Comparison of ENCODE assay signal across 9 cellular contexts in genomic region chr16:70695351-70696070, GRCh38. TPM values are rescaled to one million over a fixed set of nuclear protein-coding genes. Genes with fewer than 3 reads are reported as not detected.
DNase-seq lines count a peak whose midpoint lies in the region; ATAC-seq and TF ChIP-seq lines count a peak whose summit lies in the region.
"Had no signal": no experiment of that assay in that cellular context is flagged by ENCODE, and none has a peak within 500 bp of the region (broad histone marks: within the 10 kb centered on the region; RNA-seq: fewer than 3 reads in every experiment).

No MANE protein-coding gene starts in this region.

- H3K9me3 Mint-ChIP-seq in activated CD8-positive, alpha-beta memory T cell treated with anti-CD3 and anti-CD28 coated beads, Interleukin-2, amount 10 ng/mL, durations not matched to agents 7 days and 5 days (ENCODE audit: low read depth) = no peaks in the 10 kb centered on the region

- H3K9me3 ChIP-seq in T-helper 17 cell (ENCODE audit: control insufficient read depth, low read length, poor library complexity, severe bottlenecking) (no peaks in the 10 kb centered on the region), iPS-15b (ENCODE audit: control insufficient read depth, insufficient read depth, low read length) (no peaks in the 10 kb centered on the region), transverse colon (no peaks in the 10 kb centered on the region)

- H3K27me3 ChIP-seq in iPS-15b (ENCODE audit: control insufficient read depth, insufficient read depth, low read length) (no peaks in the 10 kb centered on the region), transverse colon (no peaks in the 10 kb centered on the region)

- no peak overlapping the region for H3K4me3 Mint-ChIP-seq in activated CD8-positive, alpha-beta memory T cell treated with anti-CD3 and anti-CD28 coated beads, Interleukin-2, amount 10 ng/mL, durations not matched to agents 7 days and 5 days
- H3K4me3 Mint-ChIP-seq in T-helper 17 cell = peak overlapping the region; percentile 31

- H3K27ac ChIP-seq in transverse colon = peak overlapping the region; percentile 87 to 95 (median 91)

- H3K4me1 ChIP-seq in iPS-15b (ENCODE audit: control insufficient read depth, insufficient read depth, low read length) (peaks cover 8% of the 10 kb centered on the region), transverse colon (peaks cover 62 to 84% (median 74%) of the 10 kb centered on the region in 4 donors)

- intact Hi-C loops in transverse colon (cut with DNase I; ENCODE audit: low total_unique reads) = no loop called here

- peak overlapping the region; percentile 47 for H3K9ac ChIP-seq in iPS-15b (ENCODE audit: low read depth, low read length)

- WGBS in transverse colon (ENCODE audit: low coverage in 1 of 2), 2 donors = 54% methylated on average over 12 of the region's 12 CpGs; no CpG with 5 or more reads in 1 of the 2 donors

- no peak for TF ChIP-seq POLR2A in transverse colon (IDR thresholded peaks at IDR 0.05)

- H3K36me3 ChIP-seq in iPS-15b (ENCODE audit: control insufficient read depth, insufficient read depth, low read length) = peaks cover 24% of the 10 kb centered on the region
- no peaks in the 10 kb centered on the region for H3K36me3 ChIP-seq in transverse colon

- CTCF ChIA-PET in activated CD8-positive, alpha-beta memory T cell treated with anti-CD3 and anti-CD28 coated beads, Interleukin-2, amount 10 ng/mL, durations not matched to agents 7 days and 5 days (lab: Charles Lee) = interaction anchor here (1.1 to 2.7 kb wide), 6 partner anchors 13 to 76 kb away, joined by 3 to 23 read pairs (median 6); no protein-coding TSS in a partner anchor

- peak; percentile 71 for DNase-seq in activated CD8-positive, alpha-beta memory T cell treated with anti-CD3 and anti-CD28 coated beads, Interleukin-2, amount 10 ng/mL, durations not matched to agents 7 days and 5 days
- DNase-seq in activated CD8-positive, alpha-beta memory T cell treated with anti-CD3 and anti-CD28 coated beads for 24 hours = no peak
- DNase-seq in T-helper 17 cell (no peak), transverse colon (peak; percentile 47)

- peaks cover 28% of the 10 kb centered on the region for H3K4me1 Mint-ChIP-seq in activated CD8-positive, alpha-beta memory T cell treated with anti-CD3 and anti-CD28 coated beads, Interleukin-2, amount 10 ng/mL, durations not matched to agents 7 days and 5 days
- H3K4me1 Mint-ChIP-seq in T-helper 17 cell = peaks cover 7% of the 10 kb centered on the region

- TF ChIP-seq EP300 in transverse colon (IDR thresholded peaks at IDR 0.05; ENCODE audit: low read depth) = no peak

- H3K27ac Mint-ChIP-seq in activated CD8-positive, alpha-beta memory T cell treated with anti-CD3 and anti-CD28 coated beads, Interleukin-2, amount 10 ng/mL, durations not matched to agents 7 days and 5 days = peak overlapping the region; percentile 72
- H3K27ac Mint-ChIP-seq in T-helper 17 cell = peak overlapping the region; percentile 14

- ATAC-seq in activated CD8-positive, alpha-beta memory T cell treated with anti-CD3 and anti-CD28 coated beads, Interleukin-2, amount 10 ng/mL, durations not matched to agents 7 days and 5 days = peak; percentile 70
- no peak for ATAC-seq in T-helper 17 cell
- ATAC-seq in HG02763 (IDR thresholded peaks at IDR 0.05; ENCODE audit: unreplicated experiment) = no peak
- no peak for ATAC-seq in HG02938 (IDR thresholded peaks at IDR 0.05; ENCODE audit: unreplicated experiment)
- no peak for ATAC-seq in GM19351 (IDR thresholded peaks at IDR 0.05; ENCODE audit: unreplicated experiment)

- H3K36me3 Mint-ChIP-seq in activated CD8-positive, alpha-beta memory T cell treated with anti-CD3 and anti-CD28 coated beads, Interleukin-2, amount 10 ng/mL, durations not matched to agents 7 days and 5 days = no peaks in the 10 kb centered on the region
- H3K36me3 Mint-ChIP-seq in T-helper 17 cell (ENCODE audit: low read depth) = no peaks in the 10 kb centered on the region

- in situ Hi-C loops in transverse colon (cut with MboI; ENCODE audit: low pct_ligation_motif_present in 1 of 4, low pct_unique_long_range_greater_than_20kb in 1 of 4, low sequenced_read_pairs in 3 of 4) = no loop called here

- no peaks in the 10 kb centered on the region for H3K27me3 Mint-ChIP-seq in activated CD8-positive, alpha-beta memory T cell treated with anti-CD3 and anti-CD28 coated beads, Interleukin-2, amount 10 ng/mL, durations not matched to agents 7 days and 5 days
- no peaks in the 10 kb centered on the region for H3K27me3 Mint-ChIP-seq in T-helper 17 cell

- H3K4me3 ChIP-seq in iPS-15b (ENCODE audit: low read depth, low read length) = no peak overlapping the region
- H3K4me3 ChIP-seq in transverse colon = no peak overlapping the region

- TF ChIP-seq CTCF in transverse colon (IDR thresholded peaks at IDR 0.05) = peak in 2 of 5 experiments; percentile 36 to 43

RNA-seq across cellular contexts. Expression of gene MTSS2, which starts 9.7 kb away (rescaled TPM):
- 1 to 10 TPM; 1.4 to 1.7 TPM for total RNA-seq in activated CD8-positive, alpha-beta memory T cell treated with anti-CD3 and anti-CD28 coated beads, Interleukin-2, amount 10 ng/mL, durations not matched to agents 7 days and 5 days
- total RNA-seq in T-helper 17 cell (1 to 10 TPM; 4.4 to 6.9 TPM), transverse colon (100 to 1,000 TPM in 1 of 4 donors, 10 to 100 TPM in 3; 13.9 to 149 (median 33.8) TPM)

RNA-seq across cellular contexts. Expression of gene IL34, which starts 49.2 kb away (rescaled TPM):
- total RNA-seq in activated CD8-positive, alpha-beta memory T cell treated with anti-CD3 and anti-CD28 coated beads, Interleukin-2, amount 10 ng/mL, durations not matched to agents 7 days and 5 days = not detected
- under 1 TPM in 1 of 2 donors, not detected in 1; 0.34 TPM for total RNA-seq in T-helper 17 cell
- 1 to 10 TPM in 2 of 4 donors, not detected in 2; 1.1 to 1.4 TPM for total RNA-seq in transverse colon
- total RNA-seq: T-helper 2 cell treated with Interferon-gamma antibody and Interleukin-4, amounts not matched to agents 100 ng/mL and 5 ng/mL, for 36 hours had no signal

Comparison
In these comparisons a context has a peak if more than half of its experiments do, and no peak if none do; other contexts are left out.
1. DNase-seq: peak in activated CD8-positive, alpha-beta memory T cell treated with anti-CD3 and anti-CD28 coated beads, Interleukin-2, amount 10 ng/mL, durations not matched to agents 7 days and 5 days (single experiment) and transverse colon (single experiment); none in activated CD8-positive, alpha-beta memory T cell treated with anti-CD3 and anti-CD28 coated beads for 24 hours (single experiment) and T-helper 17 cell (0 of 3).